Comparison of ENCODE assay signal across 10 cellular contexts in genomic region chr18:45378308-45378707, GRCh38.
"Had no signal": no experiment of that assay in that cellular context is flagged by ENCODE, and none has a peak within 500 bp of the region (broad histone marks: within the 10 kb centered on the region; RNA-seq: fewer than 3 reads in every experiment).

No MANE protein-coding gene starts in this region.

- H3K9me3 ChIP-seq: HAP-1 had no signal

- H3K36me3 ChIP-seq: HAP-1 had no signal

- H3K4me3 ChIP-seq: GM23248, HAP-1 had no signal

- H3K9ac ChIP-seq: GM23248 had no signal

- H3K4me1 Mint-ChIP-seq: H9 had no signal

- H3K9me3 Mint-ChIP-seq: H9, HFFc6 had no signal

- H3K4me1 ChIP-seq: HAP-1 had no signal

- FAIRE-seq: H1, H54 had no signal

- H3K4me3 Mint-ChIP-seq: H9, HFFc6 had no signal

- ATAC-seq: HCT116 had no signal

- H3K27ac Mint-ChIP-seq: HFFc6 had no signal

- DNase-seq: GM23248, GOT3, H7, H9, HCEC 1CT, HFFc6 had no signal

- H2AFZ ChIP-seq: GM23248 had no signal

- H3K27ac ChIP-seq: GM23248 had no signal
